In the genomic region with DNA sequence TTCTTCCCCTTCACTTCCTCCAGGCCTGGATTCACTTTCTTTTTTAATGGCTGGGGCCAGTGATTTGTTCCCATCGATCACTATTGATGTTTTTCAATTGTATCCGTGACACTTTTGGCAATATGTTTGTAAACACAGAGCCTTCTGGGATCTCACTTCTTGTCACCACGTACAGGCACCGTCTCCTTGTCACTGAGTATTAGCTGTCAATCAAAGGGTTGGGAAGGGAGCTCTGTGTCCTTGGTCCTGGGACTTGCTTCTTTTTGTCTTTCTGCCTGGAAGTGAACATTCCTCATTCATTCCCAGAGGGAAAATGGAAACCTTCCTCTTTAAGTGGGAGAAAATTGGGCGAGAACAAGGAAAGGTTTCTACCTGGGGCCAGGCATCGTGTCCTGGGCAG, we compare ENCODE assay signal across 29 cellular contexts.
"Had no signal": no experiment of that assay in that cellular context is flagged by ENCODE, and none has a peak within 500 bp of the region (broad histone marks: within the 10 kb centered on the region; RNA-seq: fewer than 3 reads in every experiment).

No MANE protein-coding gene starts in this region.

- H3K4me1 Mint-ChIP-seq: memory B cell had no signal

- H3K27ac Mint-ChIP-seq: memory B cell; naive thymus-derived CD4-positive, alpha-beta T cell; stimulated activated effector memory CD8-positive, alpha-beta T cell treated with anti-CD3 and anti-CD28 coated beads, Interleukin-12 subunit alpha, Interleukin-12 subunit beta, amount 100 ng/mL, for 72 hours had no signal

- DNase-seq: effector memory CD4-positive, alpha-beta T cell; erythroblast; esophagus squamous epithelium; foreskin melanocyte; glutamatergic neuron; hypothalamus; midbrain; naive thymus-derived CD4-positive, alpha-beta T cell; nucleus accumbens; ovary; psoas muscle; right cardiac atrium; sigmoid colon; stimulated activated CD4-positive, alpha-beta T cell treated with anti-CD3 and anti-CD28 coated beads, Interleukin-2, amount 100 ng/mL, for 24 hours; stimulated activated CD4-positive, alpha-beta T cell treated with anti-CD3 and anti-CD28 coated beads, Interleukin-4, amount 100 ng/mL, for 24 hours; stimulated activated naive CD4-positive, alpha-beta T cell treated with Interleukin-2 at 50 U/mL for 16 hours; stomach; substantia nigra; testis; upper lobe of left lung had no signal

- ATAC-seq: naive thymus-derived CD4-positive, alpha-beta T cell; psoas muscle; stimulated activated effector memory CD8-positive, alpha-beta T cell treated with anti-CD3 and anti-CD28 coated beads, Interleukin-12 subunit alpha, Interleukin-12 subunit beta, amount 100 ng/mL, for 72 hours had no signal

- H3K27ac ChIP-seq: coronary artery, esophagus squamous epithelium, ovary, psoas muscle, sigmoid colon, stomach, testis, tibial nerve, upper lobe of left lung had no signal

- H3K9me3 ChIP-seq: esophagus squamous epithelium, ovary, psoas muscle, sigmoid colon, stomach, testis, tibial nerve, upper lobe of left lung had no signal

- H3K4me3 ChIP-seq: coronary artery, esophagus squamous epithelium, heart right ventricle, lung, ovary, psoas muscle, sigmoid colon, stomach, testis, tibial nerve, upper lobe of left lung had no signal

- H3K36me3 ChIP-seq: esophagus squamous epithelium, heart right ventricle, ovary, sigmoid colon, stomach, tibial nerve, upper lobe of left lung had no signal

- H3K4me3 Mint-ChIP-seq: memory B cell; naive thymus-derived CD4-positive, alpha-beta T cell; nephron; stimulated activated effector memory CD8-positive, alpha-beta T cell treated with anti-CD3 and anti-CD28 coated beads, Interleukin-12 subunit alpha, Interleukin-12 subunit beta, amount 100 ng/mL, for 72 hours had no signal

- H3K4me1 ChIP-seq: psoas muscle, stomach, testis had no signal

- FAIRE-seq: keratinocyte, urothelium cell line had no signal

- H3K27me3 ChIP-seq: esophagus squamous epithelium, heart right ventricle, ovary, sigmoid colon, stomach, testis, tibial nerve, upper lobe of left lung had no signal

- H3K36me3 Mint-ChIP-seq: memory B cell; stimulated activated effector memory CD8-positive, alpha-beta T cell treated with anti-CD3 and anti-CD28 coated beads, Interleukin-12 subunit alpha, Interleukin-12 subunit beta, amount 100 ng/mL, for 72 hours had no signal
